ENCODE assay signal across 23 cellular contexts in the genomic region with DNA sequence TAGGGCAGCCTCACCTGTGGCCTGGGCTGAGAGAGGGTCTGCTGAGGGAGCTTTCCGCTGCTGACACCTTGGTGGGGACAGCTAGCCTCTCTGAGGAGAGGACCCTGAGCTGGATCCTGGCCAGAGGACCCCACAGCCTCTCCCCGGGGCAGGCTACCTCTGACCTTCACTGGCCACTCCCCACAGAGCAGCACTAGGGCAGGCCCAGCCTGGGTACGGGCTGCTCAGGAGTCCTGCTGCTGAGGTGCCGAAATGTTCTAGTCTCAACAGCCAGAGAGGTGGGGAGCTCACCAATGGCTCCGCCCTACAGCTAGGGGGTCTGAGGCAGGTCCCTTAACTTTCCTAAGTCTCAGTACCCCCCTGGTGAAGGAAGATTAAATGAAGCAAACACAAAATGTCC. TPM values are rescaled to one million over a fixed set of nuclear protein-coding genes. Genes with fewer than 3 reads are reported as not detected.
A peak's percentile ranks its signal among the peaks of the same experiment; 100 is the strongest.
DNase-seq lines count a peak whose midpoint lies in the region; ATAC-seq and TF ChIP-seq lines count a peak whose summit lies in the region.
"Had no signal": no experiment of that assay in that cellular context is flagged by ENCODE, and none has a peak within 500 bp of the region (broad histone marks: within the 10 kb centered on the region; RNA-seq: fewer than 3 reads in every experiment).

No MANE protein-coding gene starts in this region.

- POLR2A ChIA-PET in activated CD8-positive, alpha-beta T cell treated with anti-CD3 and anti-CD28 coated beads for 36 hours (lab: Charles Lee): interaction anchor here (0.6 to 4.2 kb wide), 3 partner anchors 11 to 1030 kb away, joined by 3 to 21 read pairs (median 4); no protein-coding TSS in a partner anchor

- H3K9me2 ChIP-seq in DOHH2 (replicated peaks; ENCODE audit: control insufficient read depth, low read length) (no peaks in the 10 kb centered on the region), GM23338 (ENCODE audit: insufficient read depth) (no peaks in the 10 kb centered on the region)

- DNase-seq in activated naive CD4-positive, alpha-beta T cell treated with anti-CD3 and anti-CD28 coated beads, Interleukin-2, amount 50 U/mL, for 72 hours (ENCODE audit: low spot score in 2 of 2): no peak
- DNase-seq in activated naive CD4-positive, alpha-beta T cell (lab: John Stamatoyannopoulos, UW): no peak
- no peak for DNase-seq in activated CD8-positive, alpha-beta T cell treated with anti-CD3 and anti-CD28 coated beads for 36 hours
- DNase-seq in progenitor cell of endocrine pancreas (ENCODE audit: low spot score, unreplicated experiment) (no peak), NCI-H774 (lab: John Stamatoyannopoulos, UW) (no peak), GM23338 (ENCODE audit: low spot score) (no peak), germinal center (ENCODE audit: low spot score) (no peak)
- DNase-seq: activated CD4-positive, alpha-beta memory T cell treated with anti-CD3 and anti-CD28 coated beads for 36 hours; activated CD4-positive, CD25-positive, alpha-beta regulatory T cell treated with anti-CD3 and anti-CD28 coated beads, Interleukin-2, amount 50 U/mL, for 72 hours; AML-193; amniotic stem cell; DMS53; foreskin fibroblast; mammary epithelial cell; NCI-H2029; NCI-H526; Peyer's patch; stimulated activated naive CD8-positive, alpha-beta T cell treated with anti-CD3 and anti-CD28 coated beads, Interleukin-15, amount 100 ng/mL, for 72 hours; T-helper 1 cell had no signal

- H3K4me1 ChIP-seq in DOHH2 (ENCODE audit: control insufficient read depth, low read length) (peaks cover 84% of the 10 kb centered on the region), GM23338 (ENCODE audit: insufficient read depth) (no peaks in the 10 kb centered on the region)
- H3K4me1 ChIP-seq: SJSA1 had no signal

- no peaks in the 10 kb centered on the region for H3K9me3 Mint-ChIP-seq in activated naive CD4-positive, alpha-beta T cell treated with anti-CD3 and anti-CD28 coated beads, Interleukin-2, amount 50 U/mL, for 72 hours
- H3K9me3 Mint-ChIP-seq in activated CD8-positive, alpha-beta T cell treated with anti-CD3 and anti-CD28 coated beads for 36 hours: no peaks in the 10 kb centered on the region
- H3K9me3 Mint-ChIP-seq in progenitor cell of endocrine pancreas (ENCODE audit: low read depth): no peaks in the 10 kb centered on the region
- H3K9me3 Mint-ChIP-seq in GM23338: no peaks in the 10 kb centered on the region
- H3K9me3 Mint-ChIP-seq: activated CD4-positive, alpha-beta memory T cell treated with anti-CD3 and anti-CD28 coated beads for 36 hours; IgD-negative memory B cell; stimulated activated naive CD8-positive, alpha-beta T cell treated with anti-CD3 and anti-CD28 coated beads, Interleukin-15, amount 100 ng/mL, for 72 hours had no signal

- CTCF ChIA-PET in activated CD8-positive, alpha-beta T cell treated with anti-CD3 and anti-CD28 coated beads for 36 hours (lab: Charles Lee): interaction anchor here (0.8 to 3.8 kb wide), 2 partner anchors 19 to 62 kb away, joined by 3 to 16 read pairs; no protein-coding TSS in a partner anchor

- no peak overlapping the region for H3K4me3 Mint-ChIP-seq in activated CD8-positive, alpha-beta T cell treated with anti-CD3 and anti-CD28 coated beads for 36 hours
- H3K4me3 Mint-ChIP-seq in progenitor cell of endocrine pancreas (ENCODE audit: low read depth) (no peak overlapping the region), GM23338 (no peak overlapping the region)
- H3K4me3 Mint-ChIP-seq: activated CD4-positive, alpha-beta memory T cell treated with anti-CD3 and anti-CD28 coated beads for 36 hours had no signal

- H3K27ac ChIP-seq in DOHH2 (ENCODE audit: low read depth, low read length) (peak overlapping the region; percentile 94), GM23338 (ENCODE audit: low read depth) (no peak overlapping the region)
- H3K27ac ChIP-seq: hepatocyte, SJSA1 had no signal

- H3K4me2 ChIP-seq in DOHH2 (ENCODE audit: low read length) (peak overlapping the region; percentile 98), GM23338 (no peak overlapping the region)
- H3K4me2 ChIP-seq: hepatocyte had no signal

- H3K27me3 Mint-ChIP-seq in activated CD8-positive, alpha-beta T cell treated with anti-CD3 and anti-CD28 coated beads for 36 hours: no peaks in the 10 kb centered on the region
- no peaks in the 10 kb centered on the region for H3K27me3 Mint-ChIP-seq in progenitor cell of endocrine pancreas
- peaks cover 11% of the 10 kb centered on the region for H3K27me3 Mint-ChIP-seq in GM23338 (ENCODE audit: insufficient read depth, low read depth, poor library complexity)
- H3K27me3 Mint-ChIP-seq: activated CD4-positive, alpha-beta memory T cell treated with anti-CD3 and anti-CD28 coated beads for 36 hours; IgD-negative memory B cell; stimulated activated naive CD8-positive, alpha-beta T cell treated with anti-CD3 and anti-CD28 coated beads, Interleukin-15, amount 100 ng/mL, for 72 hours had no signal

- peak overlapping the region; percentile 29 to 63 for H3K27ac Mint-ChIP-seq in activated naive CD4-positive, alpha-beta T cell treated with anti-CD3 and anti-CD28 coated beads, Interleukin-2, amount 50 U/mL, for 72 hours
- H3K27ac Mint-ChIP-seq in activated CD8-positive, alpha-beta T cell treated with anti-CD3 and anti-CD28 coated beads for 36 hours: peak overlapping the region; percentile 32
- H3K27ac Mint-ChIP-seq in progenitor cell of endocrine pancreas (peak overlapping the region; percentile 7), GM23338 (no peak overlapping the region)
- H3K27ac Mint-ChIP-seq: activated CD4-positive, alpha-beta memory T cell treated with anti-CD3 and anti-CD28 coated beads for 36 hours; IgD-negative memory B cell had no signal

- no peak for ATAC-seq in activated naive CD4-positive, alpha-beta T cell treated with anti-CD3 and anti-CD28 coated beads, Interleukin-2, amount 50 U/mL, for 72 hours
- ATAC-seq in activated CD8-positive, alpha-beta T cell treated with anti-CD3 and anti-CD28 coated beads for 36 hours: no peak
- no peak for ATAC-seq in GM23338
- ATAC-seq: stimulated activated naive CD8-positive, alpha-beta T cell treated with anti-CD3 and anti-CD28 coated beads, Interleukin-15, amount 100 ng/mL, for 72 hours had no signal

- H2AFZ ChIP-seq in GM23338: no peak overlapping the region
- H2AFZ ChIP-seq: hepatocyte had no signal

- intact Hi-C loops in activated CD8-positive, alpha-beta T cell treated with anti-CD3 and anti-CD28 coated beads for 36 hours (cut with micrococcal nuclease): no loop called here

- peaks cover 32% of the 10 kb centered on the region for H3F3A ChIP-seq in DOHH2 (ENCODE audit: control insufficient read depth, insufficient read depth)
- H3F3A ChIP-seq in GM23338 (replicated peaks; ENCODE audit: low read depth): no peaks in the 10 kb centered on the region

- H4K20me1 ChIP-seq in DOHH2 (ENCODE audit: control insufficient read depth, insufficient read depth, low read depth, low read length): no peaks in the 10 kb centered on the region
- 0 out of 2 replicates have a peak, but pooled peaks cover 4% of the 10 kb centered on the region for H4K20me1 ChIP-seq in GM23338 (replicated peaks; ENCODE audit: insufficient read depth)

- H3K36me3 Mint-ChIP-seq in activated naive CD4-positive, alpha-beta T cell treated with anti-CD3 and anti-CD28 coated beads, Interleukin-2, amount 50 U/mL, for 72 hours: peaks cover 0 to 13% of the 10 kb centered on the region in 2 donors
- H3K36me3 Mint-ChIP-seq in activated CD8-positive, alpha-beta T cell treated with anti-CD3 and anti-CD28 coated beads for 36 hours (ENCODE audit: low read depth): peaks cover 31% of the 10 kb centered on the region
- peaks cover 22% of the 10 kb centered on the region for H3K36me3 Mint-ChIP-seq in progenitor cell of endocrine pancreas (ENCODE audit: insufficient read depth)
- peaks cover 23% of the 10 kb centered on the region; the same call in 2 of the 3 replicates for H3K36me3 Mint-ChIP-seq in GM23338 (ENCODE audit: low read depth)

- H3K79me2 ChIP-seq in DOHH2 (ENCODE audit: control insufficient read depth, low read length) (peaks cover 17% of the 10 kb centered on the region), GM23338 (replicated peaks; ENCODE audit: insufficient read depth) (no peaks in the 10 kb centered on the region)
- H3K79me2 ChIP-seq: hepatocyte had no signal

- H3K4me3 ChIP-seq in DOHH2 (ENCODE audit: low read length) (peak overlapping the region; percentile 84), GM23338 (no peak overlapping the region)
- H3K4me3 ChIP-seq: hepatocyte, Peyer's patch, SJSA1 had no signal

- no peak for TF ChIP-seq CTCF in DOHH2 (IDR thresholded peaks at IDR 0.05; ENCODE audit: low read depth, low read length, poor library complexity, severe bottlenecking)
- no peak for TF ChIP-seq CTCF in activated CD8-positive, alpha-beta T cell treated with anti-CD3 and anti-CD28 coated beads for 36 hours (IDR thresholded peaks at IDR 0.05)
- no peak for TF ChIP-seq CTCF in progenitor cell of endocrine pancreas (IDR thresholded peaks at IDR 0.05; ENCODE audit: unreplicated experiment)
- no peak for TF ChIP-seq CTCF in GM23338 (conservative IDR thresholded peaks at IDR 0.05; ENCODE audit: low read depth in 2 of 2)

- H3K27me3 ChIP-seq in DOHH2 (ENCODE audit: control insufficient read depth, low read length): no peaks in the 10 kb centered on the region
- no peaks in the 10 kb centered on the region for H3K27me3 ChIP-seq in GM23338 (ENCODE audit: insufficient read depth)
- H3K27me3 ChIP-seq: hepatocyte, Peyer's patch, SJSA1 had no signal

- peaks cover 34% of the 10 kb centered on the region for H3K4me1 Mint-ChIP-seq in activated CD8-positive, alpha-beta T cell treated with anti-CD3 and anti-CD28 coated beads for 36 hours (ENCODE audit: low read depth)
- H3K4me1 Mint-ChIP-seq in progenitor cell of endocrine pancreas (ENCODE audit: low read depth) (no peaks in the 10 kb centered on the region), GM23338 (no peaks in the 10 kb centered on the region; the same call in 2 of the 3 replicates)

- no peaks in the 10 kb centered on the region for H3K9me3 ChIP-seq in DOHH2 (ENCODE audit: control insufficient read depth, insufficient read depth, low read length)
- H3K9me3 ChIP-seq: Peyer's patch, SJSA1 had no signal

- peaks cover 82% of the 10 kb centered on the region for H3K36me3 ChIP-seq in DOHH2 (ENCODE audit: control insufficient read depth, low read length)
- H3K36me3 ChIP-seq in GM23338 (ENCODE audit: insufficient read depth): no peaks in the 10 kb centered on the region

RNA-seq across cellular contexts. Expression of a gene that starts 47.5 kb away (rescaled TPM):
- 10 to 100 TPM; 31.8 to 50.2 TPM for total RNA-seq in activated naive CD4-positive, alpha-beta T cell treated with anti-CD3 and anti-CD28 coated beads, Interleukin-2, amount 50 U/mL, for 72 hours
- total RNA-seq in activated CD8-positive, alpha-beta T cell treated with anti-CD3 and anti-CD28 coated beads for 36 hours: 10 to 100 TPM; 60.2 to 64.3 TPM
- 106 and 117 TPM in 2 replicates for total RNA-seq in progenitor cell of endocrine pancreas
- total RNA-seq in GM23338 (2014; rRNA removed; shearing (Covaris generic)): 80.1 and 82.6 TPM in 2 replicates
- 45.9 and 59.3 TPM in 2 replicates for polyA plus RNA-seq in GM23338 (2016; fragmentation: Nextera tagmentation; extraction: Ambion mirVana)
